Comparison of ENCODE assay signal across 1 cellular context in genomic region chr5:84149094-84149493, GRCh38.
TF ChIP-seq lines count a peak whose summit lies in the region.

No MANE protein-coding gene starts in this region.

TF ChIP-seq in H1, 55 proteins besides CTCF, POLR2A, EP300 and RAD21:
- no peak for TF ChIP-seq CREB1 (IDR thresholded peaks at IDR 0.05)
- TF ChIP-seq ZNF274 (IDR thresholded peaks at IDR 0.05; ENCODE audit: borderline replicate concordance, extremely low read depth, low read length), result no peak
- no peak for TF ChIP-seq TAF7 (optimal IDR thresholded peaks at IDR 0.05; ENCODE audit: borderline replicate concordance, low read depth, low read length)
- no peak for TF ChIP-seq SP1 (IDR thresholded peaks at IDR 0.05; ENCODE audit: low read depth, low read length)
- TF ChIP-seq GABPA (IDR thresholded peaks at IDR 0.05; ENCODE audit: borderline replicate concordance, insufficient read depth, low read length), result no peak
- no peak for TF ChIP-seq RBBP5 (IDR thresholded peaks at IDR 0.05; ENCODE audit: borderline replicate concordance, low read depth, low read length)
- TF ChIP-seq BRCA1 (IDR thresholded peaks at IDR 0.05; ENCODE audit: low read depth, low read length), result no peak
- no peak for TF ChIP-seq NANOG (IDR thresholded peaks at IDR 0.05; ENCODE audit: insufficient read depth, low read depth, low read length, poor library complexity, severe bottlenecking)
- no peak for TF ChIP-seq TAF1 (IDR thresholded peaks at IDR 0.05; ENCODE audit: low read depth, low read length)
- TF ChIP-seq NRF1 (IDR thresholded peaks at IDR 0.05; ENCODE audit: low read depth, low read length), result no peak
- no peak for TF ChIP-seq EGR1 (IDR thresholded peaks at IDR 0.05; ENCODE audit: borderline replicate concordance, low read depth, low read length)
- no peak for TF ChIP-seq RNF2 (IDR thresholded peaks at IDR 0.05; ENCODE audit: borderline replicate concordance, low read depth, low read length, missing control alignments, poor library complexity, severe bottlenecking)
TF ChIP-seq in H1: peak in this region for 0.
